ENCODE assay signal across 2 cellular contexts in genomic region chr17:42609182-42609813, GRCh38.
TF ChIP-seq lines count a peak whose summit lies in the region.

Gene RETREG3, minus strand, starts transcription at chr17:42609374. Its CDS starts 50 bp downstream, at chr17:42609324.
Gene TUBG1, plus strand, starts transcription at chr17:42609683. Its CDS starts 55 bp downstream, at chr17:42609738.

TF ChIP-seq in HCT116, 20 proteins besides CTCF, POLR2A, EP300 and RAD21 (continued from another document):
- peak; percentile 25; the same call in 1 of the 2 replicates for TF ChIP-seq SP1 (IDR thresholded peaks at IDR 0.05; ENCODE audit: low read depth)
- TF ChIP-seq EGR1 (IDR thresholded peaks at IDR 0.05; ENCODE audit: low read depth), result peak; percentile 61
- peak; percentile 83 for TF ChIP-seq MAX (IDR thresholded peaks at IDR 0.05)

TF ChIP-seq in neural cell, 6 proteins besides CTCF, POLR2A, EP300 and RAD21 (continued from another document):
- peak; percentile 93 for TF ChIP-seq REST (IDR thresholded peaks at IDR 0.05; ENCODE audit: borderline replicate concordance)
- TF ChIP-seq MXI1 (conservative IDR thresholded peaks at IDR 0.05; ENCODE audit: poor library complexity, severe bottlenecking), result peak; percentile 90
- peak; percentile 52 for TF ChIP-seq SMC3 (conservative IDR thresholded peaks at IDR 0.05; ENCODE audit: poor library complexity)
